Comparison of ENCODE assay signal across 1 cellular context in the genomic region with DNA sequence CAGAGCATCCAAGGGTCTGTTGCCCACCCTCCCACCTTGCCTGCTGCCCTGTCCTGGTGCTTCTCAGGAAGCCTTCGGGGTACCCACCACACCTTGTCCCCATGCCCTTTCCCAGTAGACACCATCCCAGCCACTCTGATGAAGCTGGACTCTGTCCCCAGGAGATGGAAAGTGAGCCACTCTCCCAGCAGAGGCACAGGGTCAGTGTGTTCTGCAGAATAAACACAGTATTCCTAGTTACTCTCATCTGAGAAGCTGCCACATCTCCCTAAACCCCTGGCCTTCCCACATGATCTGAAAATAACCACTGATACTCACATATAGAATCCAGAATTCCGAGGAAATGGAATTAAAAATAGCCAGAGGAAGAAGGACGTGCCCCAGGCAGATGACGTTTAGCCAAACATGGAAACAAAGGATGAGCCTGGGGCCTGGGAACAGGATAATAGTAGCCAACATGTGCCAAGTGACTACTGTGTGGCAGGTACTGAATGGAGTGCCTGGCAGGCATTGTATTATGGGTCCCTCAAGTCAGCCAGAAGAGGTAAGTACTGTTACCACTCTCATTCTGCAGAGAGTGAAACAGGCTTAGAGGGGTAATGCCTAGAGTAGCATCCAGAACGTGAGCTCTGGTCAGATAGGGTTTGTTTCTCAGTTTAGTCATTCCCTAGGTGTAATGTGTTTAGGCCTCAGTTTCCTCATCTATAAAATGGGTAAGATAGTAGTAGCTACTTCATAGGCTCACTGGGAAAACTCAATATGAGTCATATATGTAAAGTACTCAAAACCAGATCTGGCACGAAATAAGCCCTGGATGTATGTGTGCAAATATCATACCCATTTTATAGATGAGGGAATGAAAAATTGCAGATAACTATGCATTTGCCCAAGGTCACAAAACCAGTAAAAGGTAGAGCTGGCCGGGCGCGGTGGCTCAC.
A peak's percentile ranks its signal among the peaks of the same experiment; 100 is the strongest.
TF ChIP-seq lines count a peak whose summit lies in the region.

No MANE protein-coding gene starts in this region.

TF ChIP-seq in K562, 482 proteins besides CTCF, POLR2A, EP300 and RAD21:
- no peak for TF ChIP-seq PURB (CRISPR knock-in tag; IDR thresholded peaks at IDR 0.05; ENCODE audit: low read depth)
- no peak for TF ChIP-seq ZNF143 (CRISPR knock-in tag; IDR thresholded peaks at IDR 0.05)
- no peak for TF ChIP-seq SUPT5H (IDR thresholded peaks at IDR 0.05)
- no peak for TF ChIP-seq ZNF3 (CRISPR knock-in tag; IDR thresholded peaks at IDR 0.05)
- TF ChIP-seq RBM25 (IDR thresholded peaks at IDR 0.05; ENCODE audit: low read depth, low read length, severe bottlenecking) = peak; percentile 77
- TF ChIP-seq SREBF2 (CRISPR knock-in tag; IDR thresholded peaks at IDR 0.05) = no peak
- no peak for TF ChIP-seq HES1 (IDR thresholded peaks at IDR 0.05; ENCODE audit: low read depth)
- TF ChIP-seq, protein P1, sequence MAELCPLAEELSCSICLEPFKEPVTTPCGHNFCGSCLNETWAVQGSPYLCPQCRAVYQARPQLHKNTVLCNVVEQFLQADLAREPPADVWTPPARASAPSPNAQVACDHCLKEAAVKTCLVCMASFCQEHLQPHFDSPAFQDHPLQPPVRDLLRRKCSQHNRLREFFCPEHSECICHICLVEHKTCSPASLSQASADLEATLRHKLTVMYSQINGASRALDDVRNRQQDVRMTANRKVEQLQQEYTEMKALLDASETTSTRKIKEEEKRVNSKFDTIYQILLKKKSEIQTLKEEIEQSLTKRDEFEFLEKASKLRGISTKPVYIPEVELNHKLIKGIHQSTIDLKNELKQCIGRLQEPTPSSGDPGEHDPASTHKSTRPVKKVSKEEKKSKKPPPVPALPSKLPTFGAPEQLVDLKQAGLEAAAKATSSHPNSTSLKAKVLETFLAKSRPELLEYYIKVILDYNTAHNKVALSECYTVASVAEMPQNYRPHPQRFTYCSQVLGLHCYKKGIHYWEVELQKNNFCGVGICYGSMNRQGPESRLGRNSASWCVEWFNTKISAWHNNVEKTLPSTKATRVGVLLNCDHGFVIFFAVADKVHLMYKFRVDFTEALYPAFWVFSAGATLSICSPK (IDR thresholded peaks at IDR 0.05; ENCODE audit: borderline replicate concordance) = no peak
- no peak for TF ChIP-seq ZFP1 (CRISPR knock-in tag; IDR thresholded peaks at IDR 0.05)
- TF ChIP-seq DEAF1 (CRISPR knock-in tag; IDR thresholded peaks at IDR 0.05) = no peak
- TF ChIP-seq ZNF41 (CRISPR knock-in tag; conservative IDR thresholded peaks at IDR 0.05) = no peak
- TF ChIP-seq BCOR (IDR thresholded peaks at IDR 0.05) = peak; percentile 33; the same call in 1 of the 2 replicates
- no peak for TF ChIP-seq CCAR2 (IDR thresholded peaks at IDR 0.05; ENCODE audit: low read depth, low read length)
- no peak for TF ChIP-seq ZNF589 (CRISPR knock-in tag; IDR thresholded peaks at IDR 0.05; ENCODE audit: low read depth)
- TF ChIP-seq PCBP2 (IDR thresholded peaks at IDR 0.05; ENCODE audit: low read depth, low read length, poor library complexity, severe bottlenecking) = no peak
- TF ChIP-seq, protein P2, sequence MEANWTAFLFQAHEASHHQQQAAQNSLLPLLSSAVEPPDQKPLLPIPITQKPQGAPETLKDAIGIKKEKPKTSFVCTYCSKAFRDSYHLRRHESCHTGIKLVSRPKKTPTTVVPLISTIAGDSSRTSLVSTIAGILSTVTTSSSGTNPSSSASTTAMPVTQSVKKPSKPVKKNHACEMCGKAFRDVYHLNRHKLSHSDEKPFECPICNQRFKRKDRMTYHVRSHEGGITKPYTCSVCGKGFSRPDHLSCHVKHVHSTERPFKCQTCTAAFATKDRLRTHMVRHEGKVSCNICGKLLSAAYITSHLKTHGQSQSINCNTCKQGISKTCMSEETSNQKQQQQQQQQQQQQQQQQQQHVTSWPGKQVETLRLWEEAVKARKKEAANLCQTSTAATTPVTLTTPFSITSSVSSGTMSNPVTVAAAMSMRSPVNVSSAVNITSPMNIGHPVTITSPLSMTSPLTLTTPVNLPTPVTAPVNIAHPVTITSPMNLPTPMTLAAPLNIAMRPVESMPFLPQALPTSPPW (CRISPR knock-in tag; IDR thresholded peaks at IDR 0.05) = no peak
- TF ChIP-seq FOXM1 (IDR thresholded peaks at IDR 0.05; ENCODE audit: low read depth) = no peak
- TF ChIP-seq FOXM1 (CRISPR knock-in tag; IDR thresholded peaks at IDR 0.05; ENCODE audit: low read depth) = no peak
- TF ChIP-seq GTF2A2 (tag; IDR thresholded peaks at IDR 0.05) = no peak
- TF ChIP-seq E4F1 (CRISPR knock-in tag; IDR thresholded peaks at IDR 0.05; ENCODE audit: borderline replicate concordance) = no peak
- TF ChIP-seq KLF13 (tag; IDR thresholded peaks at IDR 0.05; ENCODE audit: borderline replicate concordance, low read depth) = no peak
- TF ChIP-seq ADNP (tag; IDR thresholded peaks at IDR 0.05) = 0 out of 2 replicates have a peak, but pooled peaks have one; percentile 18
- TF ChIP-seq HDAC1 (IDR thresholded peaks at IDR 0.05) = no peak
- TF ChIP-seq ZNF165 (CRISPR knock-in tag; IDR thresholded peaks at IDR 0.05; ENCODE audit: borderline replicate concordance) = no peak
- TF ChIP-seq SMAD1 (IDR thresholded peaks at IDR 0.05; ENCODE audit: low read depth, low read length, partially characterized antibody) = no peak
- no peak for TF ChIP-seq ZNF24 (IDR thresholded peaks at IDR 0.05)
- no peak for TF ChIP-seq ZNF239 (CRISPR knock-in tag; IDR thresholded peaks at IDR 0.05)
- peak; percentile 27 to 31; a peak in 1 of 4 replicates for TF ChIP-seq KDM1A (IDR thresholded peaks at IDR 0.05)
- no peak for TF ChIP-seq MYC (IDR thresholded peaks at IDR 0.05; ENCODE audit: low read depth, low read length)
- no peak for TF ChIP-seq MYC (CRISPR knock-in tag; IDR thresholded peaks at IDR 0.05; ENCODE audit: borderline replicate concordance, low read depth)
- TF ChIP-seq ATF6 (CRISPR knock-in tag; IDR thresholded peaks at IDR 0.05) = no peak
- TF ChIP-seq, protein P3, sequence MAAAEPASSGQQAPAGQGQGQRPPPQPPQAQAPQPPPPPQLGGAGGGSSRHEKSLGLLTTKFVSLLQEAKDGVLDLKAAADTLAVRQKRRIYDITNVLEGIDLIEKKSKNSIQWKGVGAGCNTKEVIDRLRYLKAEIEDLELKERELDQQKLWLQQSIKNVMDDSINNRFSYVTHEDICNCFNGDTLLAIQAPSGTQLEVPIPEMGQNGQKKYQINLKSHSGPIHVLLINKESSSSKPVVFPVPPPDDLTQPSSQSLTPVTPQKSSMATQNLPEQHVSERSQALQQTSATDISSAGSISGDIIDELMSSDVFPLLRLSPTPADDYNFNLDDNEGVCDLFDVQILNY (CRISPR knock-in tag; IDR thresholded peaks at IDR 0.05) = no peak
